ENCODE assay signal across 17 cellular contexts in the genomic region with DNA sequence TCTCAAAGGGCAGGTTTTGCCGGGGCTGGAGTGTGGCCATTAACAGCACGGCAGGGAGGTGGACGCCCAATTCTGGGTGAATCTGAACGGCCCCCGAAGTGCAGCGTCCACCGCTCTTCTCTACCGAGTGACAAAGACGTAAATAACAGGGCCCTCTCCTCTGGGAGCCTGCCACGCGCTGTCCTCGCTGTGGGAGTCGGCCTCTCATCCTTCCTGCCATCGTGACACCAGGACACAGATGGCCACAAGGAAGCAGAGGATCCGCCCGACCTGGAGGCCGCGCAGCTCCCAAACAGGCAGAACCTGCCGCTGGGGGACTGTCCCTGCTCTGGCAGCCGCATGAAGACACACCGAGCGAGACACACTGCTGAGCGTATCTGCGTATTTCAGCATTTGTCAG. TPM values are rescaled to one million over a fixed set of nuclear protein-coding genes. Genes with fewer than 3 reads are reported as not detected.
"Had no signal": no experiment of that assay in that cellular context is flagged by ENCODE, and none has a peak within 500 bp of the region (broad histone marks: within the 10 kb centered on the region; RNA-seq: fewer than 3 reads in every experiment).

No MANE protein-coding gene starts in this region.

- H3K4me3 ChIP-seq: ascending aorta, prostate gland, testis had no signal

- H3K4me1 ChIP-seq: ascending aorta, prostate gland, testis had no signal

- ATAC-seq: activated CD8-positive, alpha-beta memory T cell treated with anti-CD3 and anti-CD28 coated beads, Interleukin-2, amount 10 ng/mL, durations not matched to agents 7 days and 5 days; natural killer cell had no signal

- H3K9me3 ChIP-seq: ascending aorta, prostate gland, testis had no signal

- H3K27ac ChIP-seq: ascending aorta, prostate gland, testis had no signal

- H3K27me3 ChIP-seq: ascending aorta, testis had no signal

- FAIRE-seq: colon, endothelial cell of umbilical vein, frontal cortex had no signal

- DNase-seq: activated CD4-positive, alpha-beta T cell treated with anti-CD3 and anti-CD28 coated beads, Interleukin-2, amount 50 U/mL, for 1 hour; activated CD8-positive, alpha-beta memory T cell treated with anti-CD3 and anti-CD28 coated beads, Interleukin-2, amount 10 ng/mL, durations not matched to agents 7 days and 5 days; activated gamma-delta T cell; activated naive CD8-positive, alpha-beta T cell treated with anti-CD3 and anti-CD28 coated beads, Interleukin-2, amount 10 ng/mL, durations not matched to agents 7 days and 5 days; activated T-cell treated with anti-CD3 and anti-CD28 coated beads, Interleukin-2, amount 50 U/mL, for 24 hours; mammary epithelial cell; natural killer cell; nucleus accumbens; stimulated activated CD4-positive, alpha-beta T cell treated with anti-CD3 and anti-CD28 coated beads, Interleukin-2, amount 100 ng/mL, for 48 hours; stimulated activated naive CD4-positive, alpha-beta T cell treated with Interleukin-2 at 50 U/mL for 16 hours; T-helper 2 cell; testis had no signal

RNA-seq across cellular contexts. Expression of gene MMP23B, which starts 38.9 kb away (rescaled TPM):
- polyA plus RNA-seq: mammary epithelial cell had no signal
